Comparison of ENCODE assay signal across 10 cellular contexts in genomic region chr3:137962251-137962650, GRCh38. TPM values are rescaled to one million over a fixed set of nuclear protein-coding genes. Genes with fewer than 3 reads are reported as not detected.
"Had no signal": no experiment of that assay in that cellular context is flagged by ENCODE, and none has a peak within 500 bp of the region (broad histone marks: within the 10 kb centered on the region; RNA-seq: fewer than 3 reads in every experiment).

No MANE protein-coding gene starts in this region.

- H3K27ac ChIP-seq: GM23248 had no signal

- H3K36me3 ChIP-seq: HAP-1 had no signal

- H3K4me1 ChIP-seq: HAP-1 had no signal

- H3K9me3 ChIP-seq: HAP-1 had no signal

- DNase-seq: GM23248, GOT3, H7, H9, HCEC 1CT, HFFc6 had no signal

- H3K4me3 ChIP-seq: GM23248, GM23338, HAP-1 had no signal

RNA-seq across cellular contexts. Expression of gene CLDN18, which starts 47.7 kb away (rescaled TPM):
- total RNA-seq: GM23248, GM23338, H1, H4, H9, HFFc6 had no signal
